ENCODE assay signal across 11 cellular contexts in genomic region chr10:94439275-94439861, GRCh38. TPM values are rescaled to one million over a fixed set of nuclear protein-coding genes. Genes with fewer than 3 reads are reported as not detected.
DNase-seq lines count a peak whose midpoint lies in the region; ATAC-seq, FAIRE-seq and TF ChIP-seq lines count a peak whose summit lies in the region.
"Had no signal": no experiment of that assay in that cellular context is flagged by ENCODE, and none has a peak within 500 bp of the region (broad histone marks: within the 10 kb centered on the region; RNA-seq: fewer than 3 reads in every experiment).

No MANE protein-coding gene starts in this region.

- peaks cover 0 to 28% (median 8%) of the 10 kb centered on the region in 11 donors for H3K9me3 Mint-ChIP-seq in naive thymus-derived CD4-positive, alpha-beta T cell

- no peak for ATAC-seq in omental fat pad (ENCODE audit: low FRiP score)
- ATAC-seq in naive thymus-derived CD4-positive, alpha-beta T cell, result no peak

- peaks cover 7 to 29% (median 25%) of the 10 kb centered on the region in 5 donors for H3K27me3 Mint-ChIP-seq in naive thymus-derived CD4-positive, alpha-beta T cell

- no peaks in the 10 kb centered on the region for H3K36me3 Mint-ChIP-seq in naive thymus-derived CD4-positive, alpha-beta T cell

- CTCF ChIA-PET in HEK293T (lab: Yijun Ruan, JAX), result interaction anchor here (0.6 kb wide), 1 partner anchor 66 kb away, joined by 4 read pairs; no protein-coding TSS in a partner anchor
- CTCF ChIA-PET in naive thymus-derived CD4-positive, alpha-beta T cell (lab: Charles Lee), result no interaction called here

- no peak overlapping the region for H3K27ac Mint-ChIP-seq in naive thymus-derived CD4-positive, alpha-beta T cell

- intact Hi-C loops in naive thymus-derived CD4-positive, alpha-beta T cell (cut with micrococcal nuclease), result no loop called here

- POLR2A ChIA-PET in HEK293T (lab: Yijun Ruan, JAX), result interaction anchor here (1.0 kb wide), 1 partner anchor 77 kb away, joined by 5 read pairs; the partner anchor contains the start of gene NOC3L
- POLR2A ChIA-PET in naive thymus-derived CD4-positive, alpha-beta T cell (lab: Charles Lee), result no interaction called here

- FAIRE-seq in bronchial epithelial cell (lab: Jason Lieb, UNC), result no peak
- FAIRE-seq: GM19239 had no signal

- no peak overlapping the region for H3K4me3 Mint-ChIP-seq in naive thymus-derived CD4-positive, alpha-beta T cell

- peak; percentile 1 for TF ChIP-seq CTCF in bronchial epithelial cell (IDR thresholded peaks at IDR 0.05; ENCODE audit: insufficient read depth, low read length, severe bottlenecking)
- no peak for TF ChIP-seq CTCF in omental fat pad (IDR thresholded peaks at IDR 0.05)

- no peaks in the 10 kb centered on the region for H3K36me3 ChIP-seq in bronchial epithelial cell (ENCODE audit: control insufficient read depth, insufficient read depth, low read length)
- H3K36me3 ChIP-seq in naive thymus-derived CD4-positive, alpha-beta T cell (ENCODE audit: control insufficient read depth in 2 of 3, insufficient read depth in 3 of 3, low read length in 3 of 3), result no peaks in the 10 kb centered on the region
- H3K36me3 ChIP-seq: ovary had no signal

- H3K4me1 ChIP-seq in naive thymus-derived CD4-positive, alpha-beta T cell (ENCODE audit: control insufficient read depth in 2 of 2, insufficient read depth in 2 of 2, low read length in 2 of 2), result no peaks in the 10 kb centered on the region

- H3K4me3 ChIP-seq in bronchial epithelial cell (ENCODE audit: low read depth, low read length), result no peak overlapping the region
- H3K4me3 ChIP-seq in naive thymus-derived CD4-positive, alpha-beta T cell (ENCODE audit: low read length), result no peak overlapping the region
- H3K4me3 ChIP-seq: ovary had no signal

- H3K27ac ChIP-seq in naive thymus-derived CD4-positive, alpha-beta T cell (ENCODE audit: low read depth, low read length), result no peak overlapping the region
- H3K27ac ChIP-seq: ovary had no signal

- H3K9me3 ChIP-seq in naive thymus-derived CD4-positive, alpha-beta T cell (ENCODE audit: control insufficient read depth in 2 of 3, low read length in 3 of 3), result peaks cover 0 to 6% (median 0%) of the 10 kb centered on the region in 3 experiments
- H3K9me3 ChIP-seq: ovary had no signal

- no peaks in the 10 kb centered on the region for H3K4me1 Mint-ChIP-seq in naive thymus-derived CD4-positive, alpha-beta T cell

- DNase-seq in Ammon's horn (ENCODE audit: low spot score) (peak; percentile 30), HEK293T (ENCODE audit: extremely low spot score) (peak; percentile 19), bronchial epithelial cell (ENCODE audit: low read depth) (peak; percentile 2), iris pigment epithelial cell (ENCODE audit: low read depth) (peak; percentile 25), omental fat pad (ENCODE audit: low spot score) (no peak), NCI-H1436 (lab: John Stamatoyannopoulos, UW) (no peak)
- no peak for DNase-seq in stimulated activated CD4-positive, alpha-beta T cell treated with anti-CD3 and anti-CD28 coated beads, Interleukin-2, amount 100 ng/mL, for 48 hours
- no peak for DNase-seq in naive thymus-derived CD4-positive, alpha-beta T cell
- DNase-seq: ovary, SHP77 treated with DMSO at 0.1 percent for 48 hours had no signal

- no peaks in the 10 kb centered on the region for H3K27me3 ChIP-seq in bronchial epithelial cell (ENCODE audit: control insufficient read depth, insufficient read depth, low read length)
- peaks cover 0 to 3% of the 10 kb centered on the region in 2 donors for H3K27me3 ChIP-seq in naive thymus-derived CD4-positive, alpha-beta T cell (ENCODE audit: control insufficient read depth in 2 of 2, insufficient read depth in 2 of 2, low read length in 2 of 2)
- H3K27me3 ChIP-seq: ovary had no signal

TF ChIP-seq in HEK293T, 16 proteins besides CTCF, POLR2A, EP300 and RAD21:
- TF ChIP-seq CTBP1 (IDR thresholded peaks at IDR 0.05; ENCODE audit: borderline replicate concordance) (no peak), LEF1 (IDR thresholded peaks at IDR 0.05; ENCODE audit: borderline replicate concordance) (no peak), ZNF384 (IDR thresholded peaks at IDR 0.05) (no peak), L3MBTL2 (conservative IDR thresholded peaks at IDR 0.05) (no peak), FOXK2 (IDR thresholded peaks at IDR 0.05) (no peak), SP1 (IDR thresholded peaks at IDR 0.05) (no peak), FOXA1 (IDR thresholded peaks at IDR 0.05) (no peak), ELF4 (IDR thresholded peaks at IDR 0.05) (no peak), BHLHE40 (IDR thresholded peaks at IDR 0.05; ENCODE audit: borderline replicate concordance) (no peak), TARDBP (IDR thresholded peaks at IDR 0.05) (no peak), SUZ12 (IDR thresholded peaks at IDR 0.05) (no peak), PKNOX1 (IDR thresholded peaks at IDR 0.05) (no peak)

RNA-seq across cellular contexts. Expression of gene TBC1D12, which starts 37.0 kb away (rescaled TPM):
- total RNA-seq in bronchial epithelial cell (10.8 and 11.3 TPM in 2 replicates), omental fat pad (10 to 100 TPM; 15.5 to 29.5 (median 16.3) TPM)
- total RNA-seq in naive thymus-derived CD4-positive, alpha-beta T cell, result 1 to 10 TPM in 1 of 5 experiments, under 1 TPM in 4; 0.22 to 3.6 (median 0.60) TPM
- polyA plus RNA-seq in naive thymus-derived CD4-positive, alpha-beta T cell, result not detected

Comparison
In these comparisons a context has a peak if more than half of its experiments do, and no peak if none do; other contexts are left out.
1. DNase-seq: peak in Ammon's horn (single experiment), HEK293T (single experiment), bronchial epithelial cell (single experiment) and iris pigment epithelial cell (single experiment); none in omental fat pad (single experiment), NCI-H1436 (single experiment), stimulated activated CD4-positive, alpha-beta T cell treated with anti-CD3 and anti-CD28 coated beads, Interleukin-2, amount 100 ng/mL, for 48 hours (0 of 2) and naive thymus-derived CD4-positive, alpha-beta T cell (0 of 9).